In genomic region chr1:9629445-9630201, GRCh38 we compare ENCODE assay signal across 7 cellular contexts. TPM values are rescaled to one million over a fixed set of nuclear protein-coding genes. Genes with fewer than 3 reads are reported as not detected.
A peak's percentile ranks its signal among the peaks of the same experiment; 100 is the strongest.
DNase-seq lines count a peak whose midpoint lies in the region; ATAC-seq and TF ChIP-seq lines count a peak whose summit lies in the region.

No MANE protein-coding gene starts in this region.

- peak overlapping the region; percentile 54 for H3K4me3 ChIP-seq in HL-60 (replicated peaks; ENCODE audit: insufficient read depth, low read length)
- H3K4me3 ChIP-seq in heart left ventricle, result peak overlapping the region in 2 of 12 donors; percentile 26 to 54

- TF ChIP-seq CTCF in HL-60 (IDR thresholded peaks at IDR 0.05; ENCODE audit: insufficient read depth, low read length), result no peak
- no peak for TF ChIP-seq CTCF in heart left ventricle (IDR thresholded peaks at IDR 0.05)

- H3K27me3 ChIP-seq in HL-60 (ENCODE audit: insufficient read depth, poor library complexity, severe bottlenecking) (no peaks in the 10 kb centered on the region), heart left ventricle (peaks cover 0 to 17% (median 0%) of the 10 kb centered on the region in 9 donors)

- DNase-seq in HL-60 (ENCODE audit: low read depth in 1 of 2, low spot score in 1 of 2), result peak; percentile 96
- peak; percentile 51 to 60 for DNase-seq in activated CD4-positive, alpha-beta T cell treated with anti-CD3 and anti-CD28 coated beads, Interleukin-2, amount 50 U/mL, for 4 hours
- DNase-seq in heart left ventricle, result peak; percentile 58 to 87 (median 69)
- DNase-seq in stimulated activated CD8-positive, alpha-beta memory T cell treated with anti-CD3 and anti-CD28 coated beads, Interleukin-2, amount 100 ng/mL, for 48 hours (ENCODE audit: low read depth in 2 of 2), result peak; percentile 70 to 75
- no peak for DNase-seq in NCI-H2081 treated with DMSO at 0.1 percent for 48 hours (lab: John Stamatoyannopoulos, UW)
- DNase-seq in NCI-H1930 (lab: John Stamatoyannopoulos, UW), result no peak

- H3K36me3 ChIP-seq in heart left ventricle, result no peaks in the 10 kb centered on the region

- 43 to 52% (median 51%) methylated on average over 25 to 29 of the region's 29 CpGs for WGBS in heart left ventricle, 4 donors

- TF ChIP-seq POLR2A in heart left ventricle (IDR thresholded peaks at IDR 0.05), result no peak

- H3K27ac ChIP-seq in HL-60 (replicated peaks) (peak overlapping the region; percentile 89), heart left ventricle (peak overlapping the region in 2 of 12 donors; percentile 13 to 85)

- H3K9me3 ChIP-seq in heart left ventricle, result no peaks in the 10 kb centered on the region

- H3K4me1 ChIP-seq in heart left ventricle, result peaks cover 0 to 62% (median 0%) of the 10 kb centered on the region in 12 donors

- intact Hi-C loops in heart left ventricle (cut with DNase I), result loop anchor here in 8 of 10 donors (2.0 to 10.0 kb wide), 5 partner anchors 58 to 799 kb away; no protein-coding TSS in a partner anchor

- ATAC-seq in heart left ventricle (peak; percentile 42 to 71 (median 54)), GM19023 (IDR thresholded peaks at IDR 0.05; ENCODE audit: unreplicated experiment) (no peak)

RNA-seq across cellular contexts. Expression of gene PIK3CD, which starts 21.9 kb away (rescaled TPM):
- 10 to 100 TPM in 3 of 9 donors, 1 to 10 TPM in 6; 2.3 to 18.8 (median 4.4) TPM for total RNA-seq in heart left ventricle
- polyA plus RNA-seq in heart left ventricle, result 1 to 10 TPM; 1.9 to 2.0 TPM

RNA-seq across cellular contexts. Expression of gene TMEM201, which starts 40.9 kb away (rescaled TPM):
- 10 to 100 TPM; 16.0 to 24.8 (median 18.5) TPM for total RNA-seq in heart left ventricle
- 10 to 100 TPM; 13.1 to 22.9 TPM for polyA plus RNA-seq in heart left ventricle

Comparison
In these comparisons a context has a peak if more than half of its experiments do, and no peak if none do; other contexts are left out.
1. DNase-seq: peak in HL-60 (2 of 2), activated CD4-positive, alpha-beta T cell treated with anti-CD3 and anti-CD28 coated beads, Interleukin-2, amount 50 U/mL, for 4 hours (2 of 2), heart left ventricle (5 of 5) and stimulated activated CD8-positive, alpha-beta memory T cell treated with anti-CD3 and anti-CD28 coated beads, Interleukin-2, amount 100 ng/mL, for 48 hours (2 of 2); none in NCI-H2081 treated with DMSO at 0.1 percent for 48 hours (single experiment) and NCI-H1930 (0 of 2).